Comparison of ENCODE assay signal across 11 cellular contexts in genomic region chr5:58407042-58407709, GRCh38. TPM values are rescaled to one million over a fixed set of nuclear protein-coding genes. Genes with fewer than 3 reads are reported as not detected.
DNase-seq lines count a peak whose midpoint lies in the region; ATAC-seq and TF ChIP-seq lines count a peak whose summit lies in the region.
"Had no signal": no experiment of that assay in that cellular context is flagged by ENCODE, and none has a peak within 500 bp of the region (broad histone marks: within the 10 kb centered on the region; RNA-seq: fewer than 3 reads in every experiment).

No MANE protein-coding gene starts in this region.

- H3K4me3 ChIP-seq in AG04450 (ENCODE audit: low read depth, low read length) (no peak overlapping the region), HUES48 (ENCODE audit: low read depth, low read length) (no peak overlapping the region), brain microvascular endothelial cell (ENCODE audit: low read depth, low read length) (no peak overlapping the region), iPS DF 6.9 (ENCODE audit: low read length) (no peak overlapping the region), left lung (no peak overlapping the region)
- H3K4me3 ChIP-seq: BLaER1 treated with 17β-estradiol and CSF1 and Interleukin-3, amounts not matched to agents 10 nM and 100 nM had no signal

- CTCF ChIA-PET in AG04450 (lab: Charles Lee) (interaction anchor here (1.0 to 1.1 kb wide), 2 partner anchors 627 to 628 kb away, joined by 3 to 5 read pairs; no protein-coding TSS in a partner anchor), T-cell (lab: Charles Lee) (no interaction called here)

- TF ChIP-seq CTCF in AG04450 (IDR thresholded peaks at IDR 0.05; ENCODE audit: low read depth, low read length): no peak
- no peak for TF ChIP-seq CTCF in brain microvascular endothelial cell (IDR thresholded peaks at IDR 0.05; ENCODE audit: low read depth, low read length, missing control alignments)
- TF ChIP-seq CTCF in left lung (IDR thresholded peaks at IDR 0.05): no peak

- peak; percentile 55 for DNase-seq in AG04450 (ENCODE audit: low read depth, low spot score)
- DNase-seq in brain microvascular endothelial cell: peak; percentile 74
- DNase-seq in iPS DF 6.9 (ENCODE audit: low read depth, low spot score): peak; percentile 11
- DNase-seq in T-cell: no peak
- no peak for DNase-seq in NK-92 treated with Interleukin-12 subunit alpha and Interleukin-12 subunit beta, amount 100 ng/mL, for 24 hours (lab: John Stamatoyannopoulos, UW)
- DNase-seq in left lung: no peak
- DNase-seq: activated T-cell treated with anti-CD3 and anti-CD28 coated beads, Interleukin-2, amount 50 U/mL, for 1 hour; central memory CD4-positive, alpha-beta T cell had no signal

- H3K27ac Mint-ChIP-seq in T-cell: no peak overlapping the region

- no peaks in the 10 kb centered on the region for H3K4me1 Mint-ChIP-seq in T-cell

- H3K27ac ChIP-seq in AG04450 (ENCODE audit: low read depth, low read length) (peak overlapping the region; percentile 65), HUES48 (ENCODE audit: low read depth, low read length) (peak overlapping the region; percentile 72), brain microvascular endothelial cell (peak overlapping the region; percentile 42), iPS DF 6.9 (ENCODE audit: low read length) (no peak overlapping the region), left lung (no peak overlapping the region)
- H3K27ac ChIP-seq: BLaER1 treated with 17β-estradiol and CSF1 and Interleukin-3, amounts not matched to agents 10 nM and 100 nM had no signal

- POLR2A ChIA-PET in AG04450 (lab: Yijun Ruan, JAX) (no interaction called here), T-cell (lab: Charles Lee) (no interaction called here)

- WGBS in iPS DF 6.9 (ENCODE audit: insufficient coverage, insufficient read length): no CpG with 5 or more reads among the region's 1 CpG

- H3K9me3 Mint-ChIP-seq in T-cell: no peaks in the 10 kb centered on the region

- H3K4me3 Mint-ChIP-seq in T-cell: no peak overlapping the region

- intact Hi-C loops in left lung (cut with DNase I): no loop called here

- no peak for ATAC-seq in T-cell (replicated peaks in 1 of 4)
- no peak for ATAC-seq in GM19452 (IDR thresholded peaks at IDR 0.05; ENCODE audit: unreplicated experiment)
- no peak for ATAC-seq in left lung

- in situ Hi-C loops in brain microvascular endothelial cell (cut with HindIII; ENCODE audit: low pct_ligation_motif_present, low sequenced_read_pairs): no loop called here

- peaks cover 12 to 21% of the 10 kb centered on the region in 2 donors for H3K27me3 Mint-ChIP-seq in T-cell

- no peaks in the 10 kb centered on the region for H3K36me3 ChIP-seq in HUES48 (ENCODE audit: control insufficient read depth, insufficient read depth, low read length)
- no peaks in the 10 kb centered on the region for H3K36me3 ChIP-seq in brain microvascular endothelial cell (replicated peaks)
- no peaks in the 10 kb centered on the region for H3K36me3 ChIP-seq in iPS DF 6.9 (ENCODE audit: control insufficient read depth, insufficient read depth, low read length)
- H3K36me3 ChIP-seq in left lung: no peaks in the 10 kb centered on the region
- H3K36me3 ChIP-seq: BLaER1 treated with 17β-estradiol and CSF1 and Interleukin-3, amounts not matched to agents 10 nM and 100 nM had no signal

- H3K4me1 ChIP-seq in HUES48 (ENCODE audit: control insufficient read depth, insufficient read depth, low read length): peaks cover 53% of the 10 kb centered on the region
- peaks cover 2% of the 10 kb centered on the region; the same call in 1 of the 2 replicates for H3K4me1 ChIP-seq in iPS DF 6.9 (ENCODE audit: control insufficient read depth, insufficient read depth, low read length)
- H3K4me1 ChIP-seq in left lung: no peaks in the 10 kb centered on the region

- H3K9ac ChIP-seq in HUES48 (ENCODE audit: low read depth, low read length): no peak overlapping the region; the same call in 1 of the 2 replicates
- H3K9ac ChIP-seq: BLaER1 treated with 17β-estradiol and CSF1 and Interleukin-3, amounts not matched to agents 10 nM and 100 nM had no signal

- H3K36me3 Mint-ChIP-seq in T-cell: no peaks in the 10 kb centered on the region

- H3K9me3 ChIP-seq in AG04450 (ENCODE audit: control insufficient read depth, insufficient read depth, low read length) (no peaks in the 10 kb centered on the region), HUES48 (ENCODE audit: control insufficient read depth, insufficient read depth, low read length) (no peaks in the 10 kb centered on the region), iPS DF 6.9 (ENCODE audit: control insufficient read depth, insufficient read depth, low read length) (no peaks in the 10 kb centered on the region), left lung (no peaks in the 10 kb centered on the region)
- H3K9me3 ChIP-seq: BLaER1 treated with 17β-estradiol and CSF1 and Interleukin-3, amounts not matched to agents 10 nM and 100 nM had no signal

- H3K27me3 ChIP-seq in AG04450 (ENCODE audit: control insufficient read depth, insufficient read depth, low read length) (no peaks in the 10 kb centered on the region), HUES48 (ENCODE audit: control insufficient read depth, insufficient read depth, low read length) (no peaks in the 10 kb centered on the region), brain microvascular endothelial cell (replicated peaks) (no peaks in the 10 kb centered on the region), iPS DF 6.9 (ENCODE audit: control insufficient read depth, insufficient read depth, low read length) (no peaks in the 10 kb centered on the region), left lung (no peaks in the 10 kb centered on the region)
- H3K27me3 ChIP-seq: BLaER1 treated with 17β-estradiol and CSF1 and Interleukin-3, amounts not matched to agents 10 nM and 100 nM had no signal

RNA-seq across cellular contexts. Expression of gene PLK2, which starts 52.7 kb away (rescaled TPM):
- 229 and 244 TPM in 2 replicates for polyA plus RNA-seq in AG04450 (2011; rRNA removed)
- 595 and 624 TPM in 2 replicates for polyA minus RNA-seq in AG04450 (2011; rRNA and poly(A)+ RNA removed)
- total RNA-seq in T-cell: 10 to 100 TPM in 3 of 5 donors, 1 to 10 TPM in 2; 5.9 to 32.1 (median 10.3) TPM
- 10 to 100 TPM; 45.5 to 53.6 TPM for total RNA-seq in left lung

Comparison
In these comparisons a context has a peak if more than half of its experiments do, and no peak if none do; other contexts are left out.
1. DNase-seq: peak in AG04450 (single experiment), brain microvascular endothelial cell (single experiment) and iPS DF 6.9 (single experiment); none in T-cell (0 of 34), NK-92 treated with Interleukin-12 subunit alpha and Interleukin-12 subunit beta, amount 100 ng/mL, for 24 hours (single experiment) and left lung (0 of 2).
2. H3K27ac ChIP-seq: peak in AG04450 (single experiment), HUES48 (single experiment) and brain microvascular endothelial cell (single experiment); none in iPS DF 6.9 (single experiment) and left lung (0 of 2).